In genomic region chr6:76347539-76347938, GRCh38 we compare ENCODE assay signal across 19 cellular contexts.
DNase-seq lines count a peak whose midpoint lies in the region; ATAC-seq and TF ChIP-seq lines count a peak whose summit lies in the region.
"Had no signal": no experiment of that assay in that cellular context is flagged by ENCODE, and none has a peak within 500 bp of the region (broad histone marks: within the 10 kb centered on the region; RNA-seq: fewer than 3 reads in every experiment).

No MANE protein-coding gene starts in this region.

- H2AFZ ChIP-seq in GM23338 = no peak overlapping the region

- H3K79me2 ChIP-seq in GM23338 (replicated peaks; ENCODE audit: insufficient read depth) = no peaks in the 10 kb centered on the region

- no peak overlapping the region for H3K27ac ChIP-seq in GM23338 (ENCODE audit: low read depth)
- H3K27ac ChIP-seq in HEK293 (ENCODE audit: extremely low read depth, low read depth, low read length) = no peak overlapping the region

- no peaks in the 10 kb centered on the region for H3K9me3 ChIP-seq in HEK293 (ENCODE audit: control insufficient read depth, insufficient read depth, low read depth, low read length)
- H3K9me3 ChIP-seq: BE2C, HAP-1 had no signal

- no peaks in the 10 kb centered on the region for H3K9me2 ChIP-seq in GM23338 (ENCODE audit: insufficient read depth)

- no peak for ATAC-seq in GM23338
- no peak for ATAC-seq in HG02759 (IDR thresholded peaks at IDR 0.05; ENCODE audit: unreplicated experiment)
- ATAC-seq in HG03025 (IDR thresholded peaks at IDR 0.05; ENCODE audit: low FRiP score, unreplicated experiment) = no peak
- ATAC-seq: K562 had no signal

- H3K4me3 Mint-ChIP-seq in GM23338 = no peak overlapping the region
- H3K4me3 Mint-ChIP-seq: CD4-positive, CD25-positive, alpha-beta regulatory T cell; CD8-positive, alpha-beta memory T cell; HFFc6 had no signal

- H3K36me3 Mint-ChIP-seq in GM23338 (ENCODE audit: low read depth) = no peaks in the 10 kb centered on the region
- H3K36me3 Mint-ChIP-seq: CD4-positive, CD25-positive, alpha-beta regulatory T cell; CD8-positive, alpha-beta memory T cell had no signal

- H3K27ac Mint-ChIP-seq in GM23338 = no peak overlapping the region
- H3K27ac Mint-ChIP-seq: CD4-positive, CD25-positive, alpha-beta regulatory T cell; CD8-positive, alpha-beta memory T cell; HFFc6 had no signal

- TF ChIP-seq CTCF in GM23338 (conservative IDR thresholded peaks at IDR 0.05; ENCODE audit: low read depth in 2 of 2) = no peak
- no peak for TF ChIP-seq CTCF in HEK293 (tag by site-specific recombination; IDR thresholded peaks at IDR 0.05)

- H3K4me1 ChIP-seq in GM23338 (ENCODE audit: insufficient read depth) = no peaks in the 10 kb centered on the region
- no peaks in the 10 kb centered on the region for H3K4me1 ChIP-seq in HEK293 (ENCODE audit: control insufficient read depth, insufficient read depth, low read length)
- H3K4me1 ChIP-seq: BE2C, HAP-1 had no signal

- POLR2A ChIA-PET in HEK293 (lab: Yijun Ruan, JAX) = no interaction called here

- no peak overlapping the region for H3K4me2 ChIP-seq in GM23338

- no peaks in the 10 kb centered on the region for H3F3A ChIP-seq in GM23338 (replicated peaks; ENCODE audit: low read depth)

- no peaks in the 10 kb centered on the region for H3K4me1 Mint-ChIP-seq in GM23338
- H3K4me1 Mint-ChIP-seq: CD4-positive, CD25-positive, alpha-beta regulatory T cell; CD8-positive, alpha-beta memory T cell had no signal

- CTCF ChIA-PET in HEK293 (lab: Yijun Ruan, JAX) = no interaction called here

- H3K4me3 ChIP-seq in GM23338 = no peak overlapping the region
- H3K4me3 ChIP-seq in HEK293 (ENCODE audit: low read depth, low read length) = no peak overlapping the region
- H3K4me3 ChIP-seq: HAP-1, K562 had no signal

- no peaks in the 10 kb centered on the region for H3K27me3 Mint-ChIP-seq in GM23338 (ENCODE audit: insufficient read depth, low read depth, poor library complexity)
- H3K27me3 Mint-ChIP-seq: CD4-positive, CD25-positive, alpha-beta regulatory T cell; CD8-positive, alpha-beta memory T cell had no signal

- DNase-seq in GM23338 (ENCODE audit: low spot score) (no peak), RKO (ENCODE audit: low spot score) (peak; percentile 8), left kidney (ENCODE audit: low read depth, low spot score) (peak; percentile 48), NCI-H1092 (lab: John Stamatoyannopoulos, UW) (no peak)
- DNase-seq: BE2C; C1 segment of cervical spinal cord; CD4-positive, CD25-positive, alpha-beta regulatory T cell; CD8-positive, alpha-beta memory T cell; COR-L47; DMS 273 treated with DMSO at 0.1 percent for 48 hours; DMS53; DND-41; EL; HFFc6 had no signal

- H3K9me3 Mint-ChIP-seq in GM23338 = no peaks in the 10 kb centered on the region; the same call in 2 of the 3 replicates

- H4K20me1 ChIP-seq in GM23338 (replicated peaks; ENCODE audit: insufficient read depth) = no peaks in the 10 kb centered on the region

- no peaks in the 10 kb centered on the region for H3K27me3 ChIP-seq in GM23338 (ENCODE audit: insufficient read depth)
- H3K27me3 ChIP-seq: BE2C had no signal

- H3K36me3 ChIP-seq in GM23338 (ENCODE audit: insufficient read depth) (no peaks in the 10 kb centered on the region), HEK293 (ENCODE audit: control insufficient read depth in 2 of 2, insufficient read depth in 1 of 2, low read length in 2 of 2) (no peaks in the 10 kb centered on the region)
- H3K36me3 ChIP-seq: BE2C, HAP-1 had no signal

TF ChIP-seq in GM23338, 12 proteins besides CTCF, POLR2A, EP300 and RAD21:
- TF ChIP-seq REST (IDR thresholded peaks at IDR 0.05; ENCODE audit: unreplicated experiment) (peak; percentile 60), ETS1 (IDR thresholded peaks at IDR 0.05) (no peak)
TF ChIP-seq in GM23338: peak in this region for 1.

TF ChIP-seq in HEK293, 187 proteins besides CTCF, POLR2A, EP300 and RAD21:
- no peak for TF ChIP-seq ZNF114 (tag by site-specific recombination; IDR thresholded peaks at IDR 0.05)
- TF ChIP-seq REST (tag by site-specific recombination; IDR thresholded peaks at IDR 0.05) = 0 out of 2 replicates have a peak, but pooled peaks have one; percentile 39
- no peak for TF ChIP-seq ZNF626 (tag by site-specific recombination; IDR thresholded peaks at IDR 0.05)
- no peak for TF ChIP-seq ZNF561 (tag by site-specific recombination; IDR thresholded peaks at IDR 0.05; ENCODE audit: borderline replicate concordance)

Comparison
In these comparisons a context has a peak if more than half of its experiments do, and no peak if none do; other contexts are left out.
1. DNase-seq: peak in RKO (single experiment) and left kidney (single experiment); none in GM23338 (single experiment) and NCI-H1092 (single experiment).